Comparison of ENCODE assay signal across 10 cellular contexts in genomic region chr13:25046274-25046984, GRCh38. TPM values are rescaled to one million over a fixed set of nuclear protein-coding genes. Genes with fewer than 3 reads are reported as not detected.
DNase-seq lines count a peak whose midpoint lies in the region; ATAC-seq and TF ChIP-seq lines count a peak whose summit lies in the region.
"Had no signal": no experiment of that assay in that cellular context is flagged by ENCODE, and none has a peak within 500 bp of the region (broad histone marks: within the 10 kb centered on the region; RNA-seq: fewer than 3 reads in every experiment).

No MANE protein-coding gene starts in this region.

- DNase-seq in NCI-H146 treated with DMSO at 0.1 percent for 48 hours (lab: John Stamatoyannopoulos, UW; ENCODE audit: unreplicated experiment): peak; percentile 10
- DNase-seq in fibroblast of mammary gland (ENCODE audit: low read depth): no peak
- DNase-seq in CD4-positive, alpha-beta T cell: no peak
- no peak for DNase-seq in effector CD8-positive, alpha-beta T cell (lab: John Stamatoyannopoulos, UW)
- no peak for DNase-seq in DMS79 treated with DMSO at 0.1 percent for 48 hours (lab: John Stamatoyannopoulos, UW)
- DNase-seq: activated naive CD4-positive, alpha-beta T cell treated with anti-CD3 and anti-CD28 coated beads for 36 hours; NCI-H2107 had no signal

- no peak for TF ChIP-seq CTCF in fibroblast of mammary gland (conservative IDR thresholded peaks at IDR 0.05; ENCODE audit: control insufficient read depth, insufficient read depth, low read depth, low read length)
- no peak for TF ChIP-seq CTCF in CD4-positive, alpha-beta T cell (IDR thresholded peaks at IDR 0.05)

- POLR2A ChIA-PET in CD4-positive, alpha-beta T cell (lab: Charles Lee): no interaction called here

- peak overlapping the region; percentile 89 for H3K4me2 ChIP-seq in BLaER1

- H3K4me3 ChIP-seq in BLaER1: peak overlapping the region; percentile 61
- peak overlapping the region; percentile 21 for H3K4me3 ChIP-seq in fibroblast of mammary gland (ENCODE audit: control insufficient read depth, low read depth, low read length)
- H3K4me3 ChIP-seq in neuron (ENCODE audit: low read length): peak overlapping the region; percentile 74

- H3K36me3 ChIP-seq in BLaER1 (no peaks in the 10 kb centered on the region), neuron (ENCODE audit: insufficient read depth, low read length) (no peaks in the 10 kb centered on the region)

- no peak overlapping the region for H3K9ac ChIP-seq in BLaER1

- H3K4me1 Mint-ChIP-seq in CD4-positive, alpha-beta T cell (ENCODE audit: low read depth): no peaks in the 10 kb centered on the region

- H4K20me1 ChIP-seq in BLaER1: peaks cover 5% of the 10 kb centered on the region; the same call in 1 of the 2 replicates

- no peak overlapping the region for H3K27ac Mint-ChIP-seq in CD4-positive, alpha-beta T cell
- H3K27ac Mint-ChIP-seq: activated naive CD4-positive, alpha-beta T cell treated with anti-CD3 and anti-CD28 coated beads for 36 hours had no signal

- ATAC-seq in CD4-positive, alpha-beta T cell (ENCODE audit: poor library complexity): no peak
- ATAC-seq in HG02885 (IDR thresholded peaks at IDR 0.05; ENCODE audit: poor library complexity, unreplicated experiment): no peak

- H3K9me3 Mint-ChIP-seq in CD4-positive, alpha-beta T cell: peaks cover 9% of the 10 kb centered on the region

- CTCF ChIA-PET in CD4-positive, alpha-beta T cell (lab: Charles Lee): no interaction called here

- H3K27me3 ChIP-seq in BLaER1 (peaks cover 50% of the 10 kb centered on the region), neuron (ENCODE audit: insufficient read depth, low read length) (peaks cover 9% of the 10 kb centered on the region)
- H3K27me3 ChIP-seq in CD4-positive, alpha-beta T cell (ENCODE audit: control insufficient read depth, insufficient read depth, low read length): peaks cover 54% of the 10 kb centered on the region

- intact Hi-C loops in CD4-positive, alpha-beta T cell (cut with DNase I, micrococcal nuclease): no loop called here

- H2AFZ ChIP-seq in neuron (ENCODE audit: low read depth, low read length): peak overlapping the region; percentile 78

- H3K9me3 ChIP-seq in BLaER1: peaks cover 18% of the 10 kb centered on the region
- no peaks in the 10 kb centered on the region for H3K9me3 ChIP-seq in neuron (ENCODE audit: low read length)
- H3K9me3 ChIP-seq in CD4-positive, alpha-beta T cell (ENCODE audit: control insufficient read depth, low read length): no peaks in the 10 kb centered on the region

- peaks cover 94% of the 10 kb centered on the region for H3K27me3 Mint-ChIP-seq in CD4-positive, alpha-beta T cell

- H3K4me3 Mint-ChIP-seq in CD4-positive, alpha-beta T cell: no peak overlapping the region
- H3K4me3 Mint-ChIP-seq: activated naive CD4-positive, alpha-beta T cell treated with anti-CD3 and anti-CD28 coated beads for 36 hours had no signal

- H3K27ac ChIP-seq in BLaER1: no peak overlapping the region
- no peak overlapping the region for H3K27ac ChIP-seq in CD4-positive, alpha-beta T cell (ENCODE audit: low read depth, low read length)

- H3K4me1 ChIP-seq in BLaER1 (peaks cover 5% of the 10 kb centered on the region; the same call in 1 of the 2 replicates), neuron (ENCODE audit: insufficient read depth, low read length) (peaks cover 2% of the 10 kb centered on the region)

- no peaks in the 10 kb centered on the region for H3K36me3 Mint-ChIP-seq in CD4-positive, alpha-beta T cell (ENCODE audit: low read depth)

RNA-seq across cellular contexts. Expression of gene PABPC3, which starts 49.5 kb away (rescaled TPM):
- under 1 TPM; 0.20 to 0.66 TPM for total RNA-seq in CD4-positive, alpha-beta T cell

Comparison
In these comparisons a context has a peak if more than half of its experiments do, and no peak if none do; other contexts are left out.
1. H3K4me3 ChIP-seq: peak in every context shown above with its lines; median percentile 74 in neuron; 61 in BLaER1; 21 in fibroblast of mammary gland.